In genomic region chr11:2088284-2088683, GRCh38 we compare ENCODE assay signal across 17 cellular contexts. TPM values are rescaled to one million over a fixed set of nuclear protein-coding genes. Genes with fewer than 3 reads are reported as not detected.
"Had no signal": no experiment of that assay in that cellular context is flagged by ENCODE, and none has a peak within 500 bp of the region (broad histone marks: within the 10 kb centered on the region; RNA-seq: fewer than 3 reads in every experiment).

No MANE protein-coding gene starts in this region.

- H3K4me1 ChIP-seq: foreskin keratinocyte, uterus had no signal

- H3K27me3 ChIP-seq: hepatocyte, pancreas, tibial nerve, uterus had no signal

- H3K27ac Mint-ChIP-seq: activated naive CD4-positive, alpha-beta T cell treated with anti-CD3 and anti-CD28 coated beads for 36 hours; activated naive CD8-positive, alpha-beta T cell treated with anti-CD3 and anti-CD28 coated beads, Interleukin-2, amount 50 U/mL, for 24 hours; activated T-helper 1 cell treated with anti-CD3 and anti-CD28 coated beads, Interleukin-12 subunit alpha, Interleukin-12 subunit beta, Interleukin-2, Interleukin-4 antibody, amounts not matched to agents 30 ng/mL and 10 ng/mL and 1 ng/mL, durations not matched to agents 14 hours and 24 hours and 36 hours; brain; naive thymus-derived CD8-positive, alpha-beta T cell; T-helper 1 cell treated with Interleukin-12 subunit alpha and Interleukin-12 subunit beta and Interleukin-4 antibody, amounts not matched to agents 30 μg/mL and 1 μg/mL, for 36 hours had no signal

- H3K36me3 ChIP-seq: pancreas, tibial nerve, uterus had no signal

- H3K27ac ChIP-seq: foreskin keratinocyte, hepatocyte, pancreas, tibial nerve, uterus had no signal

- H3K9me3 ChIP-seq: pancreas had no signal

- H3K4me2 ChIP-seq: hepatocyte had no signal

- DNase-seq: activated naive CD4-positive, alpha-beta T cell treated with anti-CD3 and anti-CD28 coated beads for 36 hours; activated naive CD8-positive, alpha-beta T cell treated with anti-CD3 and anti-CD28 coated beads, Interleukin-2, amount 50 U/mL, for 24 hours; activated T-cell treated with anti-CD3 and anti-CD28 coated beads for 4 hours; anterior cingulate cortex; central memory CD4-positive, alpha-beta T cell; foreskin keratinocyte; pancreas; stimulated activated CD4-positive, alpha-beta T cell treated with anti-CD3 and anti-CD28 coated beads, Interleukin-12 subunit alpha, Interleukin-12 subunit beta, amount 100 ng/mL, for 4 hours; stimulated activated CD4-positive, alpha-beta T cell treated with anti-CD3 and anti-CD28 coated beads, Interleukin-1b, Interleukin-23, amount 100 ng/mL, for 48 hours; stimulated activated naive CD4-positive, alpha-beta T cell; uterus had no signal

- H3K4me1 Mint-ChIP-seq: brain had no signal

- H2AFZ ChIP-seq: hepatocyte had no signal

- ATAC-seq: foreskin keratinocyte; naive thymus-derived CD8-positive, alpha-beta T cell; pancreas had no signal

- H3K4me3 ChIP-seq: hepatocyte, pancreas, tibial nerve, uterus had no signal

- H3K4me3 Mint-ChIP-seq: activated naive CD4-positive, alpha-beta T cell treated with anti-CD3 and anti-CD28 coated beads for 36 hours; activated naive CD8-positive, alpha-beta T cell treated with anti-CD3 and anti-CD28 coated beads, Interleukin-2, amount 50 U/mL, for 24 hours; activated T-helper 1 cell treated with anti-CD3 and anti-CD28 coated beads, Interleukin-12 subunit alpha, Interleukin-12 subunit beta, Interleukin-2, Interleukin-4 antibody, amounts not matched to agents 30 ng/mL and 10 ng/mL and 1 ng/mL, durations not matched to agents 14 hours and 24 hours and 36 hours; brain; naive thymus-derived CD8-positive, alpha-beta T cell; T-helper 1 cell treated with Interleukin-12 subunit alpha and Interleukin-12 subunit beta and Interleukin-4 antibody, amounts not matched to agents 30 μg/mL and 1 μg/mL, for 36 hours had no signal

- H3K79me2 ChIP-seq: hepatocyte had no signal

RNA-seq across cellular contexts. Expression of gene IGF2, which starts 50.9 kb away (rescaled TPM):
- total RNA-seq: naive thymus-derived CD8-positive, alpha-beta T cell had no signal
